Comparison of ENCODE assay signal across 8 cellular contexts in the genomic region with DNA sequence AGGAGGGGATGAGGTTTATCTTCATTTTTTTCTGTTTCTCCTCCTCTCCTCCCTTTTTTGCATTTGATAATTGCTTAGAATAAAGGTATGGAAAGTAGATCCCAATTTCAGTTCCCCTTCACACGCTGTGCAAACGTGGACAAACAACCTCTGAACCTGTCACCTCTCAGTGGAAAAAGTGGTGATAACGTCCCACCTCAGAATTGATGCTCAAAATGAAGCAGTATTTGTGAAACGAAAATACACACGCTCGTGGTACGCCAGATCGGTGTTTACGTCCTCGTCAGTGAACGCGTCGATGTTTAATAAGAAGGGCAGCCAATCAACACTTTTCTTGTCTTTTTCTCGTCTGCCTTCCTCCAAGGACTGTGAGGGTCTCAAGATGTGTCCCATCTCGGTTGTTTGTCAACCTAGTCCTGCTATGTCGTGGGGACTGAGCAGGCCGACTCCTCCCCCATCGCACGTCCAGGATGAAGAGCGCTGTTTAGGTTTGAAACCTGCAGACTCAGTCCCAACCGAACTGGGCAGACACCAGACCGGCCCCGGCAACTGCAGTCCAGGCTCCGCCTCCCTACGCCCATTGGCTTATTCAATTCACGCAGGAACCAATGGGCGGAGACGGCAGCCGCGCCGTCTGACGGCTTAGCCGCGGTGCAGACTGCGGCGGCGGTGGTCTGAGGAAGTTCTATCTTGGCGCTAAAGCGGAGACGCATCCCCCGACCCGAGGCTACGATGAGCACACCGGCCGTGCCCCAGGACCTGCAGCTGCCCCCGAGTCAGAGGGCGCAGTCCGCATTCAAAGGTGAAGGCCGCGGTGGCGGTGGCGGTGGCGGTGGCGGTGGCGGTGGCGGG. TPM values are rescaled to one million over a fixed set of nuclear protein-coding genes. Genes with fewer than 3 reads are reported as not detected.
DNase-seq lines count a peak whose midpoint lies in the region; ATAC-seq and TF ChIP-seq lines count a peak whose summit lies in the region.

A gene with protein sequence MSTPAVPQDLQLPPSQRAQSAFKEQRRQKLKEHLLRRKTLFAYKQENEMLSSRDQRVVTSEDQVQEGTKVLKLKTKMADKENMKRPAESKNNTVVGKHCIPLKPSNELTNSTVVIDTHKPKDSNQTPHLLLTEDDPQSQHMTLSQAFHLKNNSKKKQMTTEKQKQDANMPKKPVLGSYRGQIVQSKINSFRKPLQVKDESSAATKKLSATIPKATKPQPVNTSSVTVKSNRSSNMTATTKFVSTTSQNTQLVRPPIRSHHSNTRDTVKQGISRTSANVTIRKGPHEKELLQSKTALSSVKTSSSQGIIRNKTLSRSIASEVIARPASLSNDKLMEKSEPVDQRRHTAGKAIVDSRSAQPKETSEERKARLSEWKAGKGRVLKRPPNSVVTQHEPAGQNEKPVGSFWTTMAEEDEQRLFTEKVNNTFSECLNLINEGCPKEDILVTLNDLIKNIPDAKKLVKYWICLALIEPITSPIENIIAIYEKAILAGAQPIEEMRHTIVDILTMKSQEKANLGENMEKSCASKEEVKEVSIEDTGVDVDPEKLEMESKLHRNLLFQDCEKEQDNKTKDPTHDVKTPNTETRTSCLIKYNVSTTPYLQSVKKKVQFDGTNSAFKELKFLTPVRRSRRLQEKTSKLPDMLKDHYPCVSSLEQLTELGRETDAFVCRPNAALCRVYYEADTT (plus strand): TSS at position 654 of the 852 bp plus-strand sequence. CDS start 79 bp downstream, at position 733.

- H3K36me3 ChIP-seq in ascending aorta (no peaks in the 10 kb centered on the region), aorta (ENCODE audit: control insufficient read depth in 1 of 2, insufficient read depth in 2 of 2, low read length in 1 of 2) (no peaks in the 10 kb centered on the region)

- H3K4me3 ChIP-seq in ascending aorta (peak within 1 kb of the TSS; percentile 82 to 84), right cardiac atrium (ENCODE audit: low read length) (peak within 1 kb of the TSS; percentile 64), aorta (ENCODE audit: low read length in 2 of 2) (peak within 1 kb of the TSS; percentile 67 to 72)

- WGBS in right cardiac atrium: under 1% methylated on average over 56 of the region's 56 CpGs
- 0 to 1% methylated on average over 53 to 56 of the region's 56 CpGs for WGBS in aorta, 2 donors

- peak in 1 of 3 experiments; percentile 8 for TF ChIP-seq CTCF in ascending aorta (IDR thresholded peaks at IDR 0.05)

- H3K27ac ChIP-seq in ascending aorta: peak within 1 kb of the TSS; percentile 75 to 81
- H3K27ac ChIP-seq in right cardiac atrium (ENCODE audit: low read length): peak within 1 kb of the TSS; percentile 71
- peak within 1 kb of the TSS in 1 of 2 donors; percentile 68 for H3K27ac ChIP-seq in aorta (ENCODE audit: low read depth in 1 of 2, low read length in 2 of 2)

- intact Hi-C loops in T-helper 2 cell treated with Interferon-gamma antibody and Interleukin-4, amounts not matched to agents 100 ng/mL and 5 ng/mL, for 36 hours (cut with micrococcal nuclease): loop anchor here (1.0 to 5.0 kb wide), 8 partner anchors 48 to 1002 kb away; a partner anchor contains a TSS
- intact Hi-C loops in ascending aorta (cut with DNase I): loop anchor here (1.0 to 10.0 kb wide), 6 partner anchors 150 to 1540 kb away; a partner anchor contains a TSS
- intact Hi-C loops in right cardiac atrium (cut with DNase I): loop anchor here in 3 of 4 donors (5.0 to 10.0 kb wide), 3 partner anchors 53 to 113 kb away; no protein-coding TSS in a partner anchor
- intact Hi-C loops in aorta (cut with DNase I): loop anchor here in 1 of 2 donors (10.0 kb wide), 2 partner anchors 260 to 440 kb away; a partner anchor contains a TSS

- ATAC-seq in GM18499 (IDR thresholded peaks at IDR 0.05; ENCODE audit: insufficient read depth, unreplicated experiment) (peak; percentile 52), HG02943 (IDR thresholded peaks at IDR 0.05; ENCODE audit: low read depth, unreplicated experiment) (peak; percentile 75), right cardiac atrium (peak; percentile 95 to 96), aorta (ENCODE audit: low FRiP score) (peak; percentile 95)

- peaks cover 0 to 10% of the 10 kb centered on the region in 2 donors for H3K4me1 ChIP-seq in ascending aorta
- H3K4me1 ChIP-seq in right cardiac atrium (ENCODE audit: control insufficient read depth, insufficient read depth, low read length): no peaks in the 10 kb centered on the region
- H3K4me1 ChIP-seq in aorta (ENCODE audit: control insufficient read depth in 1 of 2, insufficient read depth in 2 of 2, low read length in 2 of 2): no peaks in the 10 kb centered on the region

- H3K27me3 ChIP-seq in ascending aorta (no peaks in the 10 kb centered on the region), right cardiac atrium (ENCODE audit: control insufficient read depth, insufficient read depth) (no peaks in the 10 kb centered on the region), aorta (ENCODE audit: control insufficient read depth in 1 of 2, insufficient read depth in 2 of 2, low read length in 1 of 2) (no peaks in the 10 kb centered on the region)

- DNase-seq in NCI-H187 treated with DMSO at 0.1 percent for 48 hours (lab: John Stamatoyannopoulos, UW) (peak; percentile 87), ascending aorta (ENCODE audit: low spot score in 2 of 2) (peak; percentile 84 to 97), right cardiac atrium (peak; percentile 94 to 98 (median 96)), putamen (ENCODE audit: low spot score) (peak; percentile 90), aorta (peak; percentile 97)

- H3K9me3 ChIP-seq in ascending aorta (no peaks in the 10 kb centered on the region), right cardiac atrium (ENCODE audit: control insufficient read depth, low read length) (no peaks in the 10 kb centered on the region), aorta (ENCODE audit: control insufficient read depth, low read length) (no peaks in the 10 kb centered on the region)

RNA-seq across cellular contexts. Expression of the gene that starts here (rescaled TPM):
- total RNA-seq in T-helper 2 cell treated with Interferon-gamma antibody and Interleukin-4, amounts not matched to agents 100 ng/mL and 5 ng/mL, for 36 hours: 70.4 and 70.8 TPM in 2 replicates
- total RNA-seq in ascending aorta: 1.2 TPM
- 1 to 10 TPM; 4.8 to 9.9 (median 7.9) TPM for total RNA-seq in right cardiac atrium
- 2.6 TPM for polyA plus RNA-seq in right cardiac atrium
- total RNA-seq in aorta: 1 to 10 TPM; 5.4 to 9.6 TPM
- polyA plus RNA-seq in aorta: 1 to 10 TPM; 2.0 to 2.3 TPM
